In genomic region chr6:170134077-170135040, GRCh38 we compare ENCODE assay signal across 13 cellular contexts.
A peak's percentile ranks its signal among the peaks of the same experiment; 100 is the strongest.
DNase-seq lines count a peak whose midpoint lies in the region; TF ChIP-seq lines count a peak whose summit lies in the region.
"Had no signal": no experiment of that assay in that cellular context is flagged by ENCODE, and none has a peak within 500 bp of the region (broad histone marks: within the 10 kb centered on the region; RNA-seq: fewer than 3 reads in every experiment).

No MANE protein-coding gene starts in this region.

- H3K36me3 ChIP-seq in suprapubic skin, result no peaks in the 10 kb centered on the region

- WGBS in suprapubic skin, result 75% methylated on average over 9 of the region's 34 CpGs

- H3K9me3 Mint-ChIP-seq in mesothelial cell of epicardium, result peaks cover 10% of the 10 kb centered on the region
- H3K9me3 Mint-ChIP-seq: activated naive CD4-positive, alpha-beta T cell treated with anti-CD3 and anti-CD28 coated beads, Interleukin-2, amount 50 U/mL, for 72 hours had no signal

- H3K9me3 ChIP-seq in suprapubic skin, result no peaks in the 10 kb centered on the region

- H3K4me1 ChIP-seq in suprapubic skin, result peaks cover 26% of the 10 kb centered on the region

- no peak for TF ChIP-seq POLR2A in suprapubic skin (IDR thresholded peaks at IDR 0.05)

- H3K4me3 Mint-ChIP-seq in mesothelial cell of epicardium, result no peak overlapping the region

- no peak for TF ChIP-seq EP300 in suprapubic skin (IDR thresholded peaks at IDR 0.05)

- no peaks in the 10 kb centered on the region for H3K27me3 Mint-ChIP-seq in mesothelial cell of epicardium (ENCODE audit: low read depth)

- H3K27ac Mint-ChIP-seq in mesothelial cell of epicardium, result peak overlapping the region; percentile 61
- H3K27ac Mint-ChIP-seq: activated naive CD4-positive, alpha-beta T cell treated with anti-CD3 and anti-CD28 coated beads, Interleukin-2, amount 50 U/mL, for 72 hours had no signal

- no peaks in the 10 kb centered on the region for H3K36me3 Mint-ChIP-seq in mesothelial cell of epicardium
- H3K36me3 Mint-ChIP-seq: activated naive CD4-positive, alpha-beta T cell treated with anti-CD3 and anti-CD28 coated beads, Interleukin-2, amount 50 U/mL, for 72 hours had no signal

- TF ChIP-seq CTCF in mesothelial cell of epicardium (IDR thresholded peaks at IDR 0.05; ENCODE audit: unreplicated experiment) (no peak), suprapubic skin (IDR thresholded peaks at IDR 0.05) (no peak)

- no peaks in the 10 kb centered on the region for H3K27me3 ChIP-seq in suprapubic skin

- H3K27ac ChIP-seq in suprapubic skin, result no peak overlapping the region

- peaks cover 20% of the 10 kb centered on the region for H3K4me1 Mint-ChIP-seq in mesothelial cell of epicardium

- DNase-seq in activated CD4-positive, alpha-beta T cell treated with anti-CD3 and anti-CD28 coated beads for 1 hour, result peak; percentile 1
- DNase-seq in activated CD4-positive, alpha-beta T cell treated with anti-CD3 and anti-CD28 coated beads for 4 hours, result no peak
- peak; percentile 61 for DNase-seq in cerebellar cortex (ENCODE audit: low spot score)
- peak; percentile 22 to 47 for DNase-seq in mesothelial cell of epicardium (ENCODE audit: low spot score in 2 of 2, unreplicated experiment in 2 of 2)
- DNase-seq in suprapubic skin (ENCODE audit: low spot score in 2 of 2), result peak; percentile 49 to 69
- DNase-seq in COLO829 (ENCODE audit: low spot score), result no peak
- DNase-seq in GM19240 (ENCODE audit: insufficient read length, low spot score), result no peak
- DNase-seq in T-helper 2 cell, result no peak
- DNase-seq: ACHN, GOT3, Kasumi-1, SHP77 had no signal

- H3K4me3 ChIP-seq in suprapubic skin, result no peak overlapping the region

Comparison
In these comparisons a context has a peak if more than half of its experiments do, and no peak if none do; other contexts are left out.
1. DNase-seq: peak in activated CD4-positive, alpha-beta T cell treated with anti-CD3 and anti-CD28 coated beads for 1 hour (single experiment), cerebellar cortex (single experiment), mesothelial cell of epicardium (2 of 2) and suprapubic skin (2 of 2); none in activated CD4-positive, alpha-beta T cell treated with anti-CD3 and anti-CD28 coated beads for 4 hours (0 of 2), COLO829 (single experiment), GM19240 (single experiment) and T-helper 2 cell (0 of 5).